ENCODE assay signal across 9 cellular contexts in the genomic region with DNA sequence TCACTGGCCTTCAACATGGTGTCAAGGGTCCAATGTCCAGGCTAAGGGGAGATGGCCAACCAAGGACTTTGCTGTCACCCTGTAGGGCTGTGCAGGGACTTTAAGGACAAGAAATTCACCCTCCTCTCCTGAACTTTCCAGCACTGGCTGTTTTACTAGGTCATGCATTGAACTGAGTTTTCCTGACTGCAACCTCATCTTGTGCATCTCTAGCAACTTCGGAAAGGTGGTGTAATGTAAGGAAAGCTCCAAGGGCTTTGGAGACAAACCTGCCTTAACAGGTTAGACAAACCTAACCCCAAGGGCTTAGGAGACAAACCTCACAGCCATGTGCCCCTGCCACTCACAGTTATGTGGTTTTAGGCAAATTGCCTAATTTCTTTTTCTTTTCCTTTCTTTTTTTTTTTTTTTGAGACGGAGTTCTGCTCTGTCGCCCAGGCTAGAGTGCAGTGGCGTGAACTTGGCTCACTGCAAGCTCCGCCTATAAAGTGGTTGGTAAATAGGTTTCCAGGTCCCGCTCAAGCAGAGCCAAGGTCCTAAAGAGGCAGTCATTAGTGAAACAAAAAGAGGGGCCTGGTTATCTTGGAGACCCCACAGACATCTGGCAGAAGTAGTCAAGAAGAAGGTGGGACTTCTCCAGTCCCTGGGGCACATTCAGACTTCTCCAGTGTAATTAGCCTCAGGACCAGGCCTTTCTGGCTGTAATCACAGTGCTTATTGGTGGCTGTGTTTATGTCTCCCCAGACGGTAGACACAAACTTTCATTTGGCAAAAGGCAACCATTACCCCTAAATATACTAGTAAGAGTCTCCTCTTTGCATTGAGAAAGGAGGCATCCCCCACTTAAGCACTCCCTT. TPM values are rescaled to one million over a fixed set of nuclear protein-coding genes. Genes with fewer than 3 reads are reported as not detected.
DNase-seq lines count a peak whose midpoint lies in the region; ATAC-seq and TF ChIP-seq lines count a peak whose summit lies in the region.
"Had no signal": no experiment of that assay in that cellular context is flagged by ENCODE, and none has a peak within 500 bp of the region (broad histone marks: within the 10 kb centered on the region; RNA-seq: fewer than 3 reads in every experiment).

No MANE protein-coding gene starts in this region.

- TF ChIP-seq CTCF in esophagus squamous epithelium (IDR thresholded peaks at IDR 0.05) = no peak
- TF ChIP-seq CTCF in chondrocyte (IDR thresholded peaks at IDR 0.05) = no peak
- no peak for TF ChIP-seq CTCF in right atrium auricular region (IDR thresholded peaks at IDR 0.05)
- TF ChIP-seq CTCF in omental fat pad (IDR thresholded peaks at IDR 0.05) = no peak

- peak; percentile 63 for ATAC-seq in GM18861 (IDR thresholded peaks at IDR 0.05; ENCODE audit: unreplicated experiment)
- ATAC-seq in GM21737 (IDR thresholded peaks at IDR 0.05; ENCODE audit: unreplicated experiment) = peak; percentile 80
- ATAC-seq in HG03442 (IDR thresholded peaks at IDR 0.05; ENCODE audit: unreplicated experiment) = peak; percentile 76
- no peak for ATAC-seq in omental fat pad (ENCODE audit: low FRiP score)
- ATAC-seq: heart right ventricle had no signal

- H3K4me3 ChIP-seq in esophagus squamous epithelium (no peak overlapping the region), right atrium auricular region (no peak overlapping the region)
- H3K4me3 ChIP-seq: heart right ventricle had no signal

- DNase-seq in esophagus squamous epithelium (lab: John Stamatoyannopoulos, UW) = no peak
- DNase-seq in substantia nigra (lab: John Stamatoyannopoulos, UW) = no peak
- DNase-seq in chondrocyte (ENCODE audit: low spot score) = no peak
- no peak for DNase-seq in right atrium auricular region (ENCODE audit: low spot score)
- no peak for DNase-seq in omental fat pad (ENCODE audit: low spot score)
- DNase-seq: heart right ventricle had no signal

- 33 to 58% methylated on average over 4 to 6 of the region's 7 CpGs for WGBS in esophagus squamous epithelium, 2 donors

- H3K27ac ChIP-seq in esophagus squamous epithelium = peak overlapping the region in 3 of 4 donors; percentile 46 to 73 (median 52)
- no peak overlapping the region for H3K27ac ChIP-seq in substantia nigra (ENCODE audit: low read depth, low read length, poor library complexity, severe bottlenecking)
- no peak overlapping the region for H3K27ac ChIP-seq in right atrium auricular region
- H3K27ac ChIP-seq: heart right ventricle had no signal

- intact Hi-C loops in esophagus squamous epithelium (cut with DNase I) = no loop called here

- H3K4me3 Mint-ChIP-seq in chondrocyte (ENCODE audit: unreplicated experiment) = no peak overlapping the region

- H3K36me3 ChIP-seq in esophagus squamous epithelium (no peaks in the 10 kb centered on the region), right atrium auricular region (no peaks in the 10 kb centered on the region)
- H3K36me3 ChIP-seq: heart right ventricle had no signal

- H3K36me3 Mint-ChIP-seq in chondrocyte (ENCODE audit: low read depth) = no peaks in the 10 kb centered on the region

- no peak overlapping the region for H3K27ac Mint-ChIP-seq in chondrocyte (ENCODE audit: unreplicated experiment)

- H3K9me3 ChIP-seq in esophagus squamous epithelium (no peaks in the 10 kb centered on the region), right atrium auricular region (no peaks in the 10 kb centered on the region)
- H3K9me3 ChIP-seq: heart right ventricle had no signal

- no peaks in the 10 kb centered on the region for H3K9me3 Mint-ChIP-seq in chondrocyte (ENCODE audit: low read depth)

- H3K4me1 Mint-ChIP-seq in chondrocyte (ENCODE audit: low read depth) = no peaks in the 10 kb centered on the region

- H3K27me3 Mint-ChIP-seq in chondrocyte (ENCODE audit: low read depth) = peaks cover 9% of the 10 kb centered on the region

- H3K4me1 ChIP-seq in esophagus squamous epithelium (peaks cover 0 to 41% (median 3%) of the 10 kb centered on the region in 3 donors), right atrium auricular region (no peaks in the 10 kb centered on the region)
- H3K4me1 ChIP-seq: heart right ventricle had no signal

- TF ChIP-seq POLR2A in esophagus squamous epithelium (IDR thresholded peaks at IDR 0.05) = no peak

- H3K27me3 ChIP-seq in esophagus squamous epithelium (peaks cover 0 to 12% (median 0%) of the 10 kb centered on the region in 4 donors), right atrium auricular region (no peaks in the 10 kb centered on the region)

RNA-seq across cellular contexts. Expression of gene PMAIP1, which starts 37.6 kb away (rescaled TPM):
- total RNA-seq in esophagus squamous epithelium (10 to 100 TPM in 1 of 4 donors, 1 to 10 TPM in 3; 6.9 to 12.5 (median 7.8) TPM), chondrocyte (4.1 to 9.9 TPM (median 8.0 TPM) in 3 replicates), right atrium auricular region (under 1 TPM; 0.22 to 0.75 TPM), omental fat pad (1 to 10 TPM in 3 of 4 donors, not detected in 1; 1.3 to 5.4 (median 2.8) TPM)

Comparison
In these comparisons a context has a peak if more than half of its experiments do, and no peak if none do; other contexts are left out.
1. H3K27ac ChIP-seq: peak in esophagus squamous epithelium (3 of 4); none in substantia nigra (single experiment) and right atrium auricular region (0 of 2).